ENCODE assay signal across 22 cellular contexts in genomic region chr1:227134686-227135314, GRCh38.
A peak's percentile ranks its signal among the peaks of the same experiment; 100 is the strongest.
DNase-seq lines count a peak whose midpoint lies in the region; ATAC-seq, FAIRE-seq and TF ChIP-seq lines count a peak whose summit lies in the region.
"Had no signal": no experiment of that assay in that cellular context is flagged by ENCODE, and none has a peak within 500 bp of the region (broad histone marks: within the 10 kb centered on the region; RNA-seq: fewer than 3 reads in every experiment).

No MANE protein-coding gene starts in this region.

- POLR2A ChIA-PET in K562 (lab: Yijun Ruan, JAX): interaction anchor here (0.9 kb wide), 1 partner anchor 9 kb away, joined by 5 read pairs; no protein-coding TSS in a partner anchor

- 85% methylated on average over 2 of the region's 2 CpGs for WGBS in K562 (ENCODE audit: insufficient coverage, low coverage, missing lambda C conversion rate)

- intact Hi-C loops in K562 (cut with micrococcal nuclease): loop anchor here (5.0 to 10.0 kb wide), 2 partner anchors 180 to 303 kb away; partner anchors contain the start of gene CDC42BPA

- no peaks in the 10 kb centered on the region for H3K27me3 ChIP-seq in K562 (ENCODE audit: control insufficient read depth in 2 of 2, insufficient read depth in 2 of 2, low read length in 2 of 2)
- H3K27me3 ChIP-seq: BE2C, MG63 had no signal

- no peak overlapping the region for H3K9ac ChIP-seq in K562 (ENCODE audit: insufficient read depth in 1 of 2, low read depth in 2 of 2, low read length in 2 of 2)

- in situ Hi-C loops in K562 (cut with MboI): no loop called here

- H3K4me3 ChIP-seq in K562: no peak overlapping the region
- H3K4me3 ChIP-seq: GM12878, MG63, SK-N-MC had no signal

- CTCF ChIA-PET in K562 (lab: Yijun Ruan, JAX; ENCODE audit: low intra/inter-chr PET ratio): no interaction called here

- H3K4me2 ChIP-seq in K562 (ENCODE audit: insufficient read depth, low read length): no peak overlapping the region

- ATAC-seq in K562 (peak; percentile 80), GM18870 (IDR thresholded peaks at IDR 0.05; ENCODE audit: unreplicated experiment) (no peak), HG03139 (IDR thresholded peaks at IDR 0.05; ENCODE audit: unreplicated experiment) (no peak), HG02610 (IDR thresholded peaks at IDR 0.05; ENCODE audit: unreplicated experiment) (no peak)
- ATAC-seq: GM12878 had no signal

- peaks cover 56% of the 10 kb centered on the region for H3K36me3 ChIP-seq in K562 (ENCODE audit: control insufficient read depth, insufficient read depth, low read length)

- no peaks in the 10 kb centered on the region for H3K9me1 ChIP-seq in K562 (ENCODE audit: control insufficient read depth, insufficient read depth, low read length)

- no TSS peak for BruUV-seq in K562 (replicated peaks; lab: Mats Ljungman, UMichigan)

- no peaks in the 10 kb centered on the region for H3K9me3 ChIP-seq in K562 (replicated peaks; ENCODE audit: control insufficient read depth, insufficient read depth, low read depth, low read length)
- H3K9me3 ChIP-seq: BE2C, MG63 had no signal

- FAIRE-seq in D721Med (lab: Jason Lieb, UNC): peak; percentile 32
- FAIRE-seq in K562 (lab: Jason Lieb, UNC): peak; percentile 26
- FAIRE-seq: GM12878, HTR-8/SVneo had no signal

- peaks cover 8% of the 10 kb centered on the region; the same call in 1 of the 3 replicates for H3K79me2 ChIP-seq in K562 (ENCODE audit: control insufficient read depth, insufficient read depth, low read length)

- TF ChIP-seq CTCF in D721Med (IDR thresholded peaks at IDR 0.05; ENCODE audit: insufficient read depth, missing control alignments) (no peak), K562 (IDR thresholded peaks at IDR 0.05 in 2 of 3, conservative IDR thresholded peaks at IDR 0.05 in 1 of 3; ENCODE audit: insufficient read depth in 2 of 3, low read depth in 1 of 3, low read length in 3 of 3) (no peak)

- peak; percentile 43 for TF ChIP-seq EP300 in K562 (IDR thresholded peaks at IDR 0.05; ENCODE audit: low read length)

- peak in 1 of 2 experiments; percentile 12; a peak in 1 of 4 replicates for TF ChIP-seq RAD21 in K562 (CRISPR knock-in tag; conservative IDR thresholded peaks at IDR 0.05 in 1 of 2, IDR thresholded peaks at IDR 0.05 in 1 of 2)

- H3K27ac ChIP-seq in K562 (ENCODE audit: extremely low read depth, low read depth, low read length): no peak overlapping the region
- H3K27ac ChIP-seq: SK-N-MC had no signal

- peaks cover 0 to 4% of the 10 kb centered on the region in 2 experiments; a peak in 1 of 5 replicates for H3K4me1 ChIP-seq in K562 (replicated peaks in 1 of 2; ENCODE audit: control insufficient read depth in 2 of 2, insufficient read depth in 2 of 2, low read length in 2 of 2)
- H3K4me1 ChIP-seq: BE2C had no signal

- no peak for TF ChIP-seq POLR2A in K562 (conservative IDR thresholded peaks at IDR 0.05)

- DNase-seq in D721Med (ENCODE audit: insufficient read length, low spot score) (no peak), K562 (ENCODE audit: extremely low read depth in 1 of 4, low spot score in 3 of 4) (peak in 2 of 4 experiments; percentile 14 to 25), fibroblast of gingiva (ENCODE audit: low read depth) (peak; percentile 22), iris pigment epithelial cell (ENCODE audit: low read depth) (peak; percentile 64), GM19240 (ENCODE audit: insufficient read length, low spot score) (no peak)
- DNase-seq: BE2C; CD4-positive, CD25-positive, alpha-beta regulatory T cell; GF-D8; H7; Kasumi-1; MG63; NCI-H1048; NCI-H146; NCI-H2081; NCI-H2171 treated with DMSO at 0.1 percent for 48 hours; SHP77 had no signal

- no peak overlapping the region for H2AFZ ChIP-seq in K562 (ENCODE audit: low read depth, low read length)

- H4K20me1 ChIP-seq in K562 (replicated peaks; ENCODE audit: control insufficient read depth, insufficient read depth, low read length): no peaks in the 10 kb centered on the region

TF ChIP-seq in K562, 482 proteins besides CTCF, POLR2A, EP300 and RAD21 (continues in another document):
- TF ChIP-seq PRPF4 (IDR thresholded peaks at IDR 0.05; ENCODE audit: insufficient read depth, low read depth, low read length, poor library complexity, severe bottlenecking) (no peak), TAL1 (IDR thresholded peaks at IDR 0.05) (peak; percentile 72), SPI1 (IDR thresholded peaks at IDR 0.05; ENCODE audit: borderline replicate concordance, low read depth, low read length) (no peak), ETS2 (tag; IDR thresholded peaks at IDR 0.05; ENCODE audit: borderline replicate concordance, poor library complexity, severe bottlenecking) (no peak), CEBPB (tag; IDR thresholded peaks at IDR 0.05) (0 out of 2 replicates have a peak, but pooled peaks have one; percentile 6), ATF3 (IDR thresholded peaks at IDR 0.05) (peak; percentile 43; the same call in 1 of the 2 replicates), ATF3 (CRISPR knock-in tag; conservative IDR thresholded peaks at IDR 0.05) (no peak), TEAD4 (IDR thresholded peaks at IDR 0.05; ENCODE audit: low read length) (peak; percentile 67; the same call in 1 of the 2 replicates), TEAD4 (CRISPR knock-in tag; IDR thresholded peaks at IDR 0.05; ENCODE audit: borderline replicate concordance) (no peak), KLF16 (IDR thresholded peaks at IDR 0.05) (no peak), ZBED1 (IDR thresholded peaks at IDR 0.05) (no peak), HLTF (IDR thresholded peaks at IDR 0.05) (no peak), DPF2 (IDR thresholded peaks at IDR 0.05) (peak; percentile 67; the same call in 1 of the 2 replicates), TEAD2 (tag; IDR thresholded peaks at IDR 0.05) (no peak), ZNF134 (CRISPR knock-in tag; conservative IDR thresholded peaks at IDR 0.05) (no peak), ARID1B (IDR thresholded peaks at IDR 0.05) (peak; percentile 70), ZNF175 (CRISPR knock-in tag; IDR thresholded peaks at IDR 0.05; ENCODE audit: low read depth) (no peak), JUNB (CRISPR knock-in tag; conservative IDR thresholded peaks at IDR 0.05) (no peak), CTBP1 (IDR thresholded peaks at IDR 0.05; ENCODE audit: borderline replicate concordance) (peak; percentile 30; the same call in 1 of the 2 replicates), TAF1 (IDR thresholded peaks at IDR 0.05; ENCODE audit: control insufficient read depth, extremely low read depth, insufficient read depth, low read length, severe bottlenecking) (no peak), MCM7 (IDR thresholded peaks at IDR 0.05) (no peak), CXXC5 (CRISPR knock-in tag; IDR thresholded peaks at IDR 0.05) (peak; percentile 27; the same call in 1 of the 2 replicates), DACH1 (IDR thresholded peaks at IDR 0.05; ENCODE audit: partially characterized antibody) (no peak), CEBPG (CRISPR knock-in tag; IDR thresholded peaks at IDR 0.05) (no peak), CEBPG (tag; conservative IDR thresholded peaks at IDR 0.05 in 1 of 2, IDR thresholded peaks at IDR 0.05 in 1 of 2) (peak in 1 of 2 experiments; percentile 66; a peak in 1 of 4 replicates)
- TF ChIP-seq, protein P1, sequence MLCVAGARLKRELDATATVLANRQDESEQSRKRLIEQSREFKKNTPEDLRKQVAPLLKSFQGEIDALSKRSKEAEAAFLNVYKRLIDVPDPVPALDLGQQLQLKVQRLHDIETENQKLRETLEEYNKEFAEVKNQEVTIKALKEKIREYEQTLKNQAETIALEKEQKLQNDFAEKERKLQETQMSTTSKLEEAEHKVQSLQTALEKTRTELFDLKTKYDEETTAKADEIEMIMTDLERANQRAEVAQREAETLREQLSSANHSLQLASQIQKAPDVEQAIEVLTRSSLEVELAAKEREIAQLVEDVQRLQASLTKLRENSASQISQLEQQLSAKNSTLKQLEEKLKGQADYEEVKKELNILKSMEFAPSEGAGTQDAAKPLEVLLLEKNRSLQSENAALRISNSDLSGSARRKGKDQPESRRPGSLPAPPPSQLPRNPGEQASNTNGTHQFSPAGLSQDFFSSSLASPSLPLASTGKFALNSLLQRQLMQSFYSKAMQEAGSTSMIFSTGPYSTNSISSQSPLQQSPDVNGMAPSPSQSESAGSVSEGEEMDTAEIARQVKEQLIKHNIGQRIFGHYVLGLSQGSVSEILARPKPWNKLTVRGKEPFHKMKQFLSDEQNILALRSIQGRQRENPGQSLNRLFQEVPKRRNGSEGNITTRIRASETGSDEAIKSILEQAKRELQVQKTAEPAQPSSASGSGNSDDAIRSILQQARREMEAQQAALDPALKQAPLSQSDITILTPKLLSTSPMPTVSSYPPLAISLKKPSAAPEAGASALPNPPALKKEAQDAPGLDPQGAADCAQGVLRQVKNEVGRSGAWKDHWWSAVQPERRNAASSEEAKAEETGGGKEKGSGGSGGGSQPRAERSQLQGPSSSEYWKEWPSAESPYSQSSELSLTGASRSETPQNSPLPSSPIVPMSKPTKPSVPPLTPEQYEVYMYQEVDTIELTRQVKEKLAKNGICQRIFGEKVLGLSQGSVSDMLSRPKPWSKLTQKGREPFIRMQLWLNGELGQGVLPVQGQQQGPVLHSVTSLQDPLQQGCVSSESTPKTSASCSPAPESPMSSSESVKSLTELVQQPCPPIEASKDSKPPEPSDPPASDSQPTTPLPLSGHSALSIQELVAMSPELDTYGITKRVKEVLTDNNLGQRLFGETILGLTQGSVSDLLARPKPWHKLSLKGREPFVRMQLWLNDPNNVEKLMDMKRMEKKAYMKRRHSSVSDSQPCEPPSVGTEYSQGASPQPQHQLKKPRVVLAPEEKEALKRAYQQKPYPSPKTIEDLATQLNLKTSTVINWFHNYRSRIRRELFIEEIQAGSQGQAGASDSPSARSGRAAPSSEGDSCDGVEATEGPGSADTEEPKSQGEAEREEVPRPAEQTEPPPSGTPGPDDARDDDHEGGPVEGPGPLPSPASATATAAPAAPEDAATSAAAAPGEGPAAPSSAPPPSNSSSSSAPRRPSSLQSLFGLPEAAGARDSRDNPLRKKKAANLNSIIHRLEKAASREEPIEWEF (CRISPR knock-in tag; IDR thresholded peaks at IDR 0.05): no peak

Comparison
In these comparisons a context has a peak if more than half of its experiments do, and no peak if none do; other contexts are left out.
1. DNase-seq: peak in fibroblast of gingiva (single experiment) and iris pigment epithelial cell (single experiment); none in D721Med (single experiment) and GM19240 (single experiment).